ENCODE assay signal across 1 cellular context in genomic region chr16:76906552-76906951, GRCh38.
TF ChIP-seq lines count a peak whose summit lies in the region.

No MANE protein-coding gene starts in this region.

TF ChIP-seq in H1, 55 proteins besides CTCF, POLR2A, EP300 and RAD21 (continued from another document):
- TF ChIP-seq EZH2 (IDR thresholded peaks at IDR 0.05; ENCODE audit: low read depth, low read length, severe bottlenecking) (no peak), RBBP5 (IDR thresholded peaks at IDR 0.05; ENCODE audit: borderline replicate concordance, low read depth, low read length) (no peak), SIN3A (conservative IDR thresholded peaks at IDR 0.05 in 1 of 2, IDR thresholded peaks at IDR 0.05 in 1 of 2; ENCODE audit: low read depth in 1 of 2, low read length in 2 of 2) (no peak), RFX5 (IDR thresholded peaks at IDR 0.05; ENCODE audit: borderline replicate concordance, low read depth, low read length) (no peak), HDAC2 (IDR thresholded peaks at IDR 0.05; ENCODE audit: borderline replicate concordance in 1 of 2, low read depth in 2 of 2, low read length in 2 of 2) (no peak), USF2 (IDR thresholded peaks at IDR 0.05; ENCODE audit: low read length) (no peak), CHD2 (IDR thresholded peaks at IDR 0.05; ENCODE audit: low read length) (no peak), BACH1 (IDR thresholded peaks at IDR 0.05; ENCODE audit: low read length) (no peak), CEBPB (IDR thresholded peaks at IDR 0.05; ENCODE audit: low read depth, low read length) (no peak), GABPA (IDR thresholded peaks at IDR 0.05; ENCODE audit: borderline replicate concordance, insufficient read depth, low read length) (no peak), KDM5A (IDR thresholded peaks at IDR 0.05; ENCODE audit: low read length) (no peak)
